ENCODE assay signal across 10 cellular contexts in the genomic region with DNA sequence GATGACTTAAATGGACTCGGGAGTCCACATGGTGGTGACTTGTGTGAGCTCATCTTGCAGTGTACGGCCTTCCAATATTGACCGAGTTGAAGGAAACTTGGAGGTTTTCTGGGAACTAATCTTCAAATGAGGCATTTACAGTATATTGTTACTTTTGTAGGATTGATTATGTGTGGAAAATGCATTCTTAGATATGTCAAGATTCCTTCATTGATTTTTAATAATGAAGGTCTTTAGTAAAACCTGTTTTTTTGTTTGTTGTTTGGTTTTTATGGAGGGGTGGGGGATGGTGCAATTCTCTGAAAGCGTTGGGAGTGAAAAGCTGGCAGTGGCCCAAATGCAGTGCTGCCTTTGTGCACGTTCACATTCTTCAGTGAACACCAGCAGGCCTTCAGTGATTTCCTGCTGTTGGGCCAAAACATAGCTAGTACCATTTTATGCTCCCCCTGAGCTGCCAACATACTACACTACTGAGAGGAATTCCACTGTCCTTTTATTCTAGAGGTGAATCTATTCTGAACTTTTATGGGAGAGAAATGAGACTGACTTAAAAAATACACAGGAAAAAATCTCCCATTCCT. TPM values are rescaled to one million over a fixed set of nuclear protein-coding genes. Genes with fewer than 3 reads are reported as not detected.
DNase-seq lines count a peak whose midpoint lies in the region; ATAC-seq and TF ChIP-seq lines count a peak whose summit lies in the region.
"Had no signal": no experiment of that assay in that cellular context is flagged by ENCODE, and none has a peak within 500 bp of the region (broad histone marks: within the 10 kb centered on the region; RNA-seq: fewer than 3 reads in every experiment).

No MANE protein-coding gene starts in this region.

- no peaks in the 10 kb centered on the region for H3K27me3 Mint-ChIP-seq in CD4-positive, alpha-beta T cell
- H3K27me3 Mint-ChIP-seq in Caco-2 (ENCODE audit: insufficient read depth, unreplicated experiment) = no peaks in the 10 kb centered on the region

- H3K27ac ChIP-seq in CD4-positive, alpha-beta T cell (ENCODE audit: low read depth, low read length) = no peak overlapping the region
- H3K27ac ChIP-seq in mammary epithelial cell (ENCODE audit: insufficient read depth, low read depth, low read length) = peak overlapping the region; percentile 29

- CTCF ChIA-PET in CD4-positive, alpha-beta T cell (lab: Charles Lee) = no interaction called here
- CTCF ChIA-PET in mammary epithelial cell (lab: Charles Lee; ENCODE audit: low non-redundant PET) = no interaction called here
- CTCF ChIA-PET in Caco-2 (lab: Charles Lee) = no interaction called here

- H3K27ac Mint-ChIP-seq in CD4-positive, alpha-beta T cell = peak overlapping the region; percentile 25
- no peak overlapping the region for H3K27ac Mint-ChIP-seq in Caco-2 (ENCODE audit: unreplicated experiment)
- H3K27ac Mint-ChIP-seq: activated naive CD4-positive, alpha-beta T cell treated with anti-CD3 and anti-CD28 coated beads for 36 hours had no signal

- peaks cover 16% of the 10 kb centered on the region for H3K9me3 Mint-ChIP-seq in CD4-positive, alpha-beta T cell
- H3K9me3 Mint-ChIP-seq in Caco-2 (ENCODE audit: unreplicated experiment) = peaks cover 12% of the 10 kb centered on the region

- BruUV-seq in mammary epithelial cell (replicated peaks; lab: Mats Ljungman, UMichigan) (no TSS peak), Caco-2 (replicated peaks; lab: Mats Ljungman, UMichigan) (no TSS peak)

- no peaks in the 10 kb centered on the region for H3K27me3 ChIP-seq in CD4-positive, alpha-beta T cell (ENCODE audit: control insufficient read depth, insufficient read depth, low read length)
- H3K27me3 ChIP-seq in mammary epithelial cell (ENCODE audit: insufficient read depth, low read length) (no peaks in the 10 kb centered on the region), Caco-2 (replicated peaks; ENCODE audit: control insufficient read depth, insufficient read depth, low read length) (no peaks in the 10 kb centered on the region)

- H3K36me3 ChIP-seq in mammary epithelial cell (ENCODE audit: insufficient read depth, low read length) = no peaks in the 10 kb centered on the region
- no peaks in the 10 kb centered on the region; the same call in 1 of the 2 replicates for H3K36me3 ChIP-seq in Caco-2 (ENCODE audit: control insufficient read depth, insufficient read depth, low read length)

- intact Hi-C loops in CD4-positive, alpha-beta T cell (cut with DNase I, micrococcal nuclease) = no loop called here
- intact Hi-C loops in mammary epithelial cell (cut with micrococcal nuclease) = no loop called here
- intact Hi-C loops in Caco-2 (cut with micrococcal nuclease; ENCODE audit: unreplicated experiment) = no loop called here

- H3K79me2 ChIP-seq in mammary epithelial cell (ENCODE audit: insufficient read depth, low read length) = peaks cover 96% of the 10 kb centered on the region

- TF ChIP-seq CTCF in CD4-positive, alpha-beta T cell (IDR thresholded peaks at IDR 0.05) = no peak
- TF ChIP-seq CTCF in LNCaP clone FGC (IDR thresholded peaks at IDR 0.05; ENCODE audit: control insufficient read depth, extremely low read depth, insufficient read depth) (no peak), mammary epithelial cell (conservative IDR thresholded peaks at IDR 0.05 in 1 of 2, IDR thresholded peaks at IDR 0.05 in 1 of 2; ENCODE audit: extremely low read depth in 1 of 2, insufficient read depth in 1 of 2, low read depth in 1 of 2, low read length in 2 of 2) (no peak), Caco-2 (IDR thresholded peaks at IDR 0.05; ENCODE audit: insufficient read depth in 1 of 2, low read depth in 1 of 2, low read length in 1 of 2, severe bottlenecking in 1 of 2, unreplicated experiment in 1 of 2) (no peak)

- POLR2A ChIA-PET in CD4-positive, alpha-beta T cell (lab: Charles Lee) = no interaction called here
- POLR2A ChIA-PET in Caco-2 (lab: Charles Lee) = no interaction called here

- dilution Hi-C loops in mammary epithelial cell (cut with HindIII; ENCODE audit: low sequenced_read_pairs) = no loop called here

- H3K9me3 ChIP-seq in CD4-positive, alpha-beta T cell (ENCODE audit: control insufficient read depth, low read length) = peaks cover 17% of the 10 kb centered on the region
- peaks cover 10% of the 10 kb centered on the region for H3K9me3 ChIP-seq in mammary epithelial cell (replicated peaks; ENCODE audit: insufficient read depth, low read length)
- H3K9me3 ChIP-seq in Caco-2 = peaks cover 20% of the 10 kb centered on the region

- H3K4me1 ChIP-seq in mammary epithelial cell (ENCODE audit: insufficient read depth, low read length) (peaks cover 31% of the 10 kb centered on the region), Caco-2 (peaks cover 32% of the 10 kb centered on the region)

- peak overlapping the region; percentile 22 for H3K4me2 ChIP-seq in mammary epithelial cell (ENCODE audit: insufficient read depth, low read depth, low read length)

- peaks cover 71% of the 10 kb centered on the region for H3K4me1 Mint-ChIP-seq in CD4-positive, alpha-beta T cell (ENCODE audit: low read depth)
- peaks cover 34% of the 10 kb centered on the region for H3K4me1 Mint-ChIP-seq in Caco-2 (ENCODE audit: low read depth, unreplicated experiment)

- H3K36me3 Mint-ChIP-seq in CD4-positive, alpha-beta T cell (ENCODE audit: low read depth) = peaks cover 47% of the 10 kb centered on the region
- peaks cover 23% of the 10 kb centered on the region for H3K36me3 Mint-ChIP-seq in Caco-2 (ENCODE audit: insufficient read depth, unreplicated experiment)

- H3K9ac ChIP-seq in mammary epithelial cell (ENCODE audit: insufficient read depth, low read length) = no peak overlapping the region

- no peak for ATAC-seq in CD4-positive, alpha-beta T cell (ENCODE audit: poor library complexity)
- no peak for ATAC-seq in GM19395 (IDR thresholded peaks at IDR 0.05; ENCODE audit: unreplicated experiment)

- H2AFZ ChIP-seq in mammary epithelial cell (ENCODE audit: low read depth, low read length) = no peak overlapping the region

- H3K4me3 Mint-ChIP-seq in CD4-positive, alpha-beta T cell = no peak overlapping the region
- no peak overlapping the region for H3K4me3 Mint-ChIP-seq in Caco-2 (ENCODE audit: unreplicated experiment)
- H3K4me3 Mint-ChIP-seq: activated naive CD4-positive, alpha-beta T cell treated with anti-CD3 and anti-CD28 coated beads for 36 hours had no signal

- H3K4me3 ChIP-seq in LNCaP clone FGC (ENCODE audit: low read depth, low read length) (no peak overlapping the region), mammary epithelial cell (replicated peaks in 1 of 3; ENCODE audit: insufficient read depth in 1 of 3, low read depth in 2 of 3, low read length in 3 of 3) (no peak overlapping the region), Caco-2 (ENCODE audit: low read depth, low read length) (no peak overlapping the region)

- DNase-seq in CD4-positive, alpha-beta T cell = no peak
- DNase-seq in LNCaP clone FGC (ENCODE audit: low read depth) (peak; percentile 25), mammary epithelial cell (no peak), left kidney (ENCODE audit: low read depth, low spot score) (peak; percentile 69), Caco-2 (no peak), NCI-H128 (lab: John Stamatoyannopoulos, UW; ENCODE audit: unreplicated experiment) (no peak), NCI-H2196 treated with DMSO at 0.1 percent for 48 hours (lab: John Stamatoyannopoulos, UW; ENCODE audit: unreplicated experiment) (no peak)
- DNase-seq: activated CD4-positive, CD25-positive, alpha-beta regulatory T cell; activated naive CD4-positive, alpha-beta T cell treated with anti-CD3 and anti-CD28 coated beads for 36 hours had no signal

- 54% methylated on average over 5 of the region's 5 CpGs for WGBS in mammary epithelial cell (ENCODE audit: low coverage, missing lambda C conversion rate)

- no peaks in the 10 kb centered on the region for H4K20me1 ChIP-seq in mammary epithelial cell (ENCODE audit: insufficient read depth, low read length)

- in situ Hi-C loops in mammary epithelial cell (cut with MboI; ENCODE audit: low sequenced_read_pairs in 2 of 2) = no loop called here

RNA-seq across cellular contexts. Expression of gene CCNY, which starts 50.4 kb away (rescaled TPM):
- total RNA-seq in CD4-positive, alpha-beta T cell = 10 to 100 TPM; 64.9 to 66.9 TPM
- 10 to 100 TPM; 32.0 to 62.3 TPM for total RNA-seq in mammary epithelial cell
- polyA plus RNA-seq in mammary epithelial cell = 55.5 TPM
- polyA minus RNA-seq in mammary epithelial cell = 68.1 TPM
- 111 and 122 TPM in 2 replicates for total RNA-seq in Caco-2 (2022)

Comparison
In these comparisons a context has a peak if more than half of its experiments do, and no peak if none do; other contexts are left out.
1. DNase-seq: peak in LNCaP clone FGC (single experiment) and left kidney (single experiment); none in CD4-positive, alpha-beta T cell (0 of 10), mammary epithelial cell (single experiment), Caco-2 (0 of 2), NCI-H128 (single experiment) and NCI-H2196 treated with DMSO at 0.1 percent for 48 hours (single experiment).